Comparison of ENCODE assay signal across 27 cellular contexts in the genomic region with DNA sequence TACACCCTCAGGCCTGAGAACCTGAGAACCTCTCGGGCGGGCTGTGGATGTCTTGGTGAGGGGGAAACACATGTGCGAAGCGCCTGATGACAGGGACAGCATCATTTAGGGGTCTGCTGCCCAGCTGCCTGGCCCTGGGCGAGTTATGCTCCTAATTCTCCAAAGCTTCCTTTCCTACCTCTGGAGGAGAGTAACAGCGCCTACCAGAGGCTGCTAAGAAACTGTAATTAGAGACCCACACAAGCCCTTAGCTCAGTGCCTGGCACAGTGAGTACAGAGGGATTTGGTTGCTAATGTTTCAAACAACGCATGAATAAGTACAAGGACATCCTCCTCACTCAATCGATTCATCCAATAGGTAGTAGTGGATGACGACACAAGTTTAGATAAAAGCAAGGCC. TPM values are rescaled to one million over a fixed set of nuclear protein-coding genes. Genes with fewer than 3 reads are reported as not detected.
DNase-seq lines count a peak whose midpoint lies in the region; ATAC-seq, FAIRE-seq and TF ChIP-seq lines count a peak whose summit lies in the region.
"Had no signal": no experiment of that assay in that cellular context is flagged by ENCODE, and none has a peak within 500 bp of the region (broad histone marks: within the 10 kb centered on the region; RNA-seq: fewer than 3 reads in every experiment).

No MANE protein-coding gene starts in this region.

- TF ChIP-seq CTCF in 22Rv1 (IDR thresholded peaks at IDR 0.05) = 0 out of 2 replicates have a peak, but pooled peaks have one; percentile 10
- peak; percentile 69 for TF ChIP-seq CTCF in endodermal cell (conservative IDR thresholded peaks at IDR 0.05)

- H3K27me3 ChIP-seq in endodermal cell (ENCODE audit: control insufficient read depth, insufficient read depth, low read length, poor library complexity, severe bottlenecking) = no peaks in the 10 kb centered on the region

- H3K27me3 Mint-ChIP-seq in endodermal cell (ENCODE audit: insufficient read depth) = no peaks in the 10 kb centered on the region
- H3K27me3 Mint-ChIP-seq: activated CD4-positive, alpha-beta T cell treated with anti-CD3 and anti-CD28 coated beads, Interleukin-2, amount 10 ng/mL, durations not matched to agents 24 days and 14 days; activated CD8-positive, alpha-beta memory T cell treated with anti-CD3 and anti-CD28 coated beads, Interleukin-2, amount 10 ng/mL, durations not matched to agents 7 days and 5 days; activated T-helper 17 cell treated with anti-CD3 and anti-CD28 coated beads, Interleukin-2, amount 50 U/mL, for 72 hours; naive thymus-derived CD8-positive, alpha-beta T cell; T-helper 17 cell; type B pancreatic cell had no signal

- WGBS in endodermal cell (ENCODE audit: insufficient coverage in 1 of 2, insufficient read length in 1 of 2), 2 experiments = 95 to 100% methylated on average over 3 to 9 of the region's 9 CpGs

- no peak overlapping the region for H3K4me3 ChIP-seq in endodermal cell (ENCODE audit: low read length)
- H3K4me3 ChIP-seq: smooth muscle cell had no signal

- no peak for TF ChIP-seq POLR2A in GM12892 (IDR thresholded peaks at IDR 0.05; ENCODE audit: low read depth, low read length)

- DNase-seq in GM12892 (ENCODE audit: insufficient read length) = no peak
- DNase-seq in NCI-H69 (lab: John Stamatoyannopoulos, UW) = peak; percentile 4
- no peak for DNase-seq in endodermal cell
- no peak for DNase-seq in activated CD8-positive, alpha-beta memory T cell treated with anti-CD3 and anti-CD28 coated beads, Interleukin-2, amount 50 U/mL, for 48 hours
- no peak for DNase-seq in NCI-H774 (lab: John Stamatoyannopoulos, UW)
- DNase-seq: activated CD4-positive, alpha-beta T cell treated with anti-CD3 and anti-CD28 coated beads, Interleukin-2, amount 10 ng/mL, durations not matched to agents 24 days and 14 days; activated CD8-positive, alpha-beta memory T cell treated with anti-CD3 and anti-CD28 coated beads, Interleukin-2, amount 10 ng/mL, durations not matched to agents 7 days and 5 days; C1 segment of cervical spinal cord; Caco-2; cerebellar nuclear complex; DND-41; effector CD8-positive, alpha-beta T cell; midbrain; MM.1S; naive thymus-derived CD8-positive, alpha-beta T cell; NCI-H1436 treated with DMSO at 0.1 percent for 48 hours; NCI-H510A; NK-92 treated with Interleukin-12 subunit alpha and Interleukin-12 subunit beta, amount 100 ng/mL, for 24 hours; stimulated activated CD4-positive, alpha-beta T cell treated with anti-CD3 and anti-CD28 coated beads, Interleukin-2, amount 100 ng/mL, for 24 hours; T-helper 17 cell had no signal

- no peak for ATAC-seq in HG03159 (IDR thresholded peaks at IDR 0.05; ENCODE audit: unreplicated experiment)
- no peak for ATAC-seq in esophagus mucosa
- ATAC-seq: activated CD8-positive, alpha-beta memory T cell treated with anti-CD3 and anti-CD28 coated beads, Interleukin-2, amount 10 ng/mL, durations not matched to agents 7 days and 5 days; naive thymus-derived CD8-positive, alpha-beta T cell; T-helper 17 cell had no signal

- H3K36me3 ChIP-seq in endodermal cell (ENCODE audit: control insufficient read depth, insufficient read depth, low read length) = peaks cover 76% of the 10 kb centered on the region

- no peaks in the 10 kb centered on the region for H3K4me1 ChIP-seq in endodermal cell (ENCODE audit: control insufficient read depth, insufficient read depth, low read length)

- H3K9ac ChIP-seq in endodermal cell (ENCODE audit: extremely low read depth, low read length, poor library complexity, severe bottlenecking) = no peak overlapping the region

- H3K4me1 Mint-ChIP-seq in endodermal cell = peaks cover 1% of the 10 kb centered on the region
- H3K4me1 Mint-ChIP-seq: activated T-helper 17 cell treated with anti-CD3 and anti-CD28 coated beads, Interleukin-2, amount 50 U/mL, for 72 hours; T-helper 17 cell had no signal

- no peak overlapping the region for H3K4me3 Mint-ChIP-seq in endodermal cell
- H3K4me3 Mint-ChIP-seq: activated CD4-positive, alpha-beta T cell treated with anti-CD3 and anti-CD28 coated beads, Interleukin-2, amount 10 ng/mL, durations not matched to agents 24 days and 14 days; activated CD8-positive, alpha-beta memory T cell treated with anti-CD3 and anti-CD28 coated beads, Interleukin-2, amount 10 ng/mL, durations not matched to agents 7 days and 5 days; activated T-helper 17 cell treated with anti-CD3 and anti-CD28 coated beads, Interleukin-2, amount 50 U/mL, for 72 hours; naive thymus-derived CD8-positive, alpha-beta T cell; T-helper 17 cell; type B pancreatic cell had no signal

- peaks cover 37% of the 10 kb centered on the region for H3K9me3 Mint-ChIP-seq in endodermal cell
- H3K9me3 Mint-ChIP-seq: activated T-helper 17 cell treated with anti-CD3 and anti-CD28 coated beads, Interleukin-2, amount 50 U/mL, for 72 hours had no signal

- FAIRE-seq in GM12892 (lab: Jason Lieb, UNC) = peak; percentile 48
- FAIRE-seq: keratinocyte had no signal

- H3K27ac ChIP-seq in 22Rv1 (no peak overlapping the region), endodermal cell (ENCODE audit: low read depth, low read length) (no peak overlapping the region)

- H3K9me3 ChIP-seq in endodermal cell (ENCODE audit: control insufficient read depth, low read length) = peaks cover 26% of the 10 kb centered on the region
- H3K9me3 ChIP-seq: Caco-2 had no signal

- peaks cover 82% of the 10 kb centered on the region for H3K36me3 Mint-ChIP-seq in endodermal cell (ENCODE audit: low read depth)

- H3K27ac Mint-ChIP-seq in endodermal cell = no peak overlapping the region
- H3K27ac Mint-ChIP-seq: activated CD8-positive, alpha-beta memory T cell treated with anti-CD3 and anti-CD28 coated beads, Interleukin-2, amount 10 ng/mL, durations not matched to agents 7 days and 5 days; activated T-helper 17 cell treated with anti-CD3 and anti-CD28 coated beads, Interleukin-2, amount 50 U/mL, for 72 hours; naive thymus-derived CD8-positive, alpha-beta T cell; T-helper 17 cell; type B pancreatic cell had no signal

RNA-seq across cellular contexts. Expression of a gene that starts 40.4 kb away (rescaled TPM):
- 9.0 TPM for polyA plus RNA-seq in GM12892 (2012; ENCODE audit: missing spikeins)
- total RNA-seq in endodermal cell = 10 to 100 TPM; 31.3 to 37.9 TPM
- polyA plus RNA-seq in endodermal cell (2013, experiment 1 of 2) = 31.8 TPM
- 30.2 TPM for polyA plus RNA-seq in endodermal cell (2013, experiment 2 of 2)
- total RNA-seq in esophagus mucosa = 16.2 TPM
